Comparison of ENCODE assay signal across 11 cellular contexts in genomic region chr2:85541753-85542457, GRCh38. TPM values are rescaled to one million over a fixed set of nuclear protein-coding genes. Genes with fewer than 3 reads are reported as not detected.
DNase-seq lines count a peak whose midpoint lies in the region; ATAC-seq and TF ChIP-seq lines count a peak whose summit lies in the region.
"Had no signal": no experiment of that assay in that cellular context is flagged by ENCODE, and none has a peak within 500 bp of the region (broad histone marks: within the 10 kb centered on the region; RNA-seq: fewer than 3 reads in every experiment).

No MANE protein-coding gene starts in this region.

- no peak for ATAC-seq in HG03457 (IDR thresholded peaks at IDR 0.05; ENCODE audit: unreplicated experiment)
- no peak for ATAC-seq in esophagus mucosa

- CTCF ChIA-PET in A673 (lab: Charles Lee) = interaction anchor here (1.5 kb wide), 1 partner anchor 10 kb away, joined by 3 read pairs; no protein-coding TSS in a partner anchor

- H3K4me3 Mint-ChIP-seq in mesothelial cell of epicardium = peak overlapping the region; percentile 89

- H3K9me3 ChIP-seq in A673 (ENCODE audit: low read depth, low read length, poor library complexity, severe bottlenecking) (no peaks in the 10 kb centered on the region), HUES6 (ENCODE audit: control insufficient read depth, insufficient read depth, low read depth, low read length) (no peaks in the 10 kb centered on the region)

- H3K4me3 ChIP-seq in A673 (ENCODE audit: low read depth, low read length, poor library complexity, severe bottlenecking) (peak overlapping the region; percentile 93), HUES6 (ENCODE audit: low read depth, low read length) (peak overlapping the region; percentile 100), brain microvascular endothelial cell (ENCODE audit: low read depth, low read length) (peak overlapping the region; percentile 100)

- H3K27me3 Mint-ChIP-seq in mesothelial cell of epicardium (ENCODE audit: low read depth) = no peaks in the 10 kb centered on the region

- POLR2A ChIA-PET in A673 (lab: Charles Lee; ENCODE audit: low non-redundant PET) = interaction anchor here (0.6 to 0.8 kb wide), 2 partner anchors 31 to 214 kb away, joined by 3 to 11 read pairs; partner anchors contain the start of gene TGOLN2

- H3K27ac Mint-ChIP-seq in mesothelial cell of epicardium = peak overlapping the region; percentile 15

- no peak for TF ChIP-seq CTCF in A673 (conservative IDR thresholded peaks at IDR 0.05; ENCODE audit: low read depth, low read length)
- no peak for TF ChIP-seq CTCF in brain microvascular endothelial cell (IDR thresholded peaks at IDR 0.05; ENCODE audit: low read depth, low read length, missing control alignments)
- no peak for TF ChIP-seq CTCF in mesothelial cell of epicardium (IDR thresholded peaks at IDR 0.05; ENCODE audit: unreplicated experiment)

- H3K4me1 ChIP-seq in A673 (ENCODE audit: insufficient read depth, low read length, poor library complexity, severe bottlenecking) (peaks cover 43% of the 10 kb centered on the region), HUES6 (ENCODE audit: control insufficient read depth, insufficient read depth, low read length) (peaks cover 17% of the 10 kb centered on the region)

- DNase-seq in A673 (ENCODE audit: low spot score) (no peak), brain microvascular endothelial cell (no peak), mesothelial cell of epicardium (ENCODE audit: low spot score in 2 of 2, unreplicated experiment in 2 of 2) (no peak), HuH-7 (ENCODE audit: low spot score) (no peak)
- no peak for DNase-seq in stimulated activated naive CD4-positive, alpha-beta T cell treated with Interleukin-2 at 50 U/mL for 16 hours (lab: John Stamatoyannopoulos, UW)
- DNase-seq: GF-D8, HCEC 1CT, NCI-H2029 treated with DMSO at 0.1 percent for 48 hours had no signal

- no peak overlapping the region for H3K9ac ChIP-seq in HUES6 (ENCODE audit: low read length)

- intact Hi-C loops in A673 (cut with micrococcal nuclease; ENCODE audit: unreplicated experiment) = loop anchor here (10.0 kb wide), 1 partner anchor 217 kb away; the partner anchor contains the start of gene TGOLN2

- H3K27ac ChIP-seq in A673 (ENCODE audit: low read depth, low read length, poor library complexity, severe bottlenecking) = no peak overlapping the region
- H3K27ac ChIP-seq in HUES6 (ENCODE audit: low read depth, low read length) = no peak overlapping the region
- no peak overlapping the region for H3K27ac ChIP-seq in brain microvascular endothelial cell

- H3K36me3 ChIP-seq in A673 (ENCODE audit: insufficient read depth, low read length, poor library complexity, severe bottlenecking) (peaks cover 65% of the 10 kb centered on the region), HUES6 (ENCODE audit: control insufficient read depth, insufficient read depth, low read length) (peaks cover 71% of the 10 kb centered on the region), brain microvascular endothelial cell (replicated peaks) (peaks cover 55% of the 10 kb centered on the region)

- H3K9me3 Mint-ChIP-seq in mesothelial cell of epicardium = no peaks in the 10 kb centered on the region

- BruUV-seq in A673 (replicated peaks; lab: Mats Ljungman, UMichigan) = no TSS peak

- peaks cover 28% of the 10 kb centered on the region for H3K36me3 Mint-ChIP-seq in mesothelial cell of epicardium

- peaks cover 52% of the 10 kb centered on the region for H3K4me1 Mint-ChIP-seq in mesothelial cell of epicardium

- no peaks in the 10 kb centered on the region for H3K27me3 ChIP-seq in A673 (replicated peaks; ENCODE audit: insufficient read depth, low read depth, low read length, poor library complexity)
- no peaks in the 10 kb centered on the region for H3K27me3 ChIP-seq in HUES6 (ENCODE audit: control insufficient read depth, insufficient read depth, low read length)
- no peaks in the 10 kb centered on the region for H3K27me3 ChIP-seq in brain microvascular endothelial cell (replicated peaks)

- in situ Hi-C loops in brain microvascular endothelial cell (cut with HindIII; ENCODE audit: low pct_ligation_motif_present, low sequenced_read_pairs) = no loop called here

RNA-seq across cellular contexts. Expression of gene MAT2A, which starts 2.9 kb away (rescaled TPM):
- total RNA-seq in A673 (2021) (355 and 408 TPM in 2 replicates), mesothelial cell of epicardium (263 to 274 TPM (median 271 TPM) in 3 replicates), esophagus mucosa (235 TPM)

RNA-seq across cellular contexts. Expression of gene GGCX, which starts 19.4 kb away (rescaled TPM):
- 60.5 and 61.8 TPM in 2 replicates for total RNA-seq in A673 (2021)
- 57.4 to 58.2 TPM (median 57.7 TPM) in 3 replicates for total RNA-seq in mesothelial cell of epicardium
- total RNA-seq in esophagus mucosa = 26.5 TPM

RNA-seq across cellular contexts. Expression of gene VAMP8, which starts 35.5 kb away (rescaled TPM):
- total RNA-seq in A673 (2021) = not detected in 2 replicates
- total RNA-seq in mesothelial cell of epicardium = 51.0 to 55.7 TPM (median 55.5 TPM) in 3 replicates
- 264 TPM for total RNA-seq in esophagus mucosa

RNA-seq across cellular contexts. Expression of gene VAMP5, which starts 42.3 kb away (rescaled TPM):
- total RNA-seq in A673 (2021) (2.1 and 3.8 TPM in 2 replicates), mesothelial cell of epicardium (2.5 to 3.7 TPM (median 3.4 TPM) in 3 replicates), esophagus mucosa (24.2 TPM)

RNA-seq across cellular contexts. Expression of gene RNF181, which starts 53.6 kb away (rescaled TPM):
- total RNA-seq in A673 (2021) (78.5 and 99.1 TPM in 2 replicates), mesothelial cell of epicardium (76.6 to 87.4 TPM (median 82.8 TPM) in 3 replicates), esophagus mucosa (95.2 TPM)

Comparison
In these comparisons a context has a peak if more than half of its experiments do, and no peak if none do; other contexts are left out.
1. RNA of gene VAMP8, which starts 35.5 kb away (total RNA-seq): 264 TPM in esophagus mucosa (single experiment) and 51.0 to 55.7 TPM in mesothelial cell of epicardium; not detected in A673; every median in the first group is over 10 times any median in the second.
2. Peak in every context shown above with its lines, with median percentiles within 50 percentile points of each other: H3K4me3 ChIP-seq.